8 cellular contexts compared by ENCODE assay signal in genomic region chr22:23533328-23533762, GRCh38. TPM values are rescaled to one million over a fixed set of nuclear protein-coding genes. Genes with fewer than 3 reads are reported as not detected.
A peak's percentile ranks its signal among the peaks of the same experiment; 100 is the strongest.
DNase-seq lines count a peak whose midpoint lies in the region; ATAC-seq and TF ChIP-seq lines count a peak whose summit lies in the region.

No MANE protein-coding gene starts in this region.

- peaks cover 3% of the 10 kb centered on the region for H3K27me3 Mint-ChIP-seq in activated CD8-positive, alpha-beta T cell treated with anti-CD3 and anti-CD28 coated beads for 36 hours

- H3K36me3 Mint-ChIP-seq in activated CD8-positive, alpha-beta T cell treated with anti-CD3 and anti-CD28 coated beads for 36 hours (ENCODE audit: low read depth): no peaks in the 10 kb centered on the region

- peaks cover 50% of the 10 kb centered on the region for H3K4me1 ChIP-seq in HUES64 (ENCODE audit: insufficient read depth, low read length)
- H3K4me1 ChIP-seq in ascending aorta: no peaks in the 10 kb centered on the region

- no peaks in the 10 kb centered on the region for H3K4me1 Mint-ChIP-seq in activated CD8-positive, alpha-beta T cell treated with anti-CD3 and anti-CD28 coated beads for 36 hours (ENCODE audit: low read depth)

- CTCF ChIA-PET in BJ (lab: Yijun Ruan, JAX): interaction anchor here (1.7 kb wide), 1 partner anchor 10 kb away, joined by 3 read pairs; no protein-coding TSS in a partner anchor
- CTCF ChIA-PET in activated CD8-positive, alpha-beta T cell treated with anti-CD3 and anti-CD28 coated beads for 36 hours (lab: Charles Lee): no interaction called here

- DNase-seq in BJ (ENCODE audit: low read depth): no peak
- peak; percentile 59 for DNase-seq in activated CD8-positive, alpha-beta T cell treated with anti-CD3 and anti-CD28 coated beads for 36 hours
- peak; percentile 81 for DNase-seq in iPS-NIHi11 (ENCODE audit: low spot score)
- DNase-seq in stimulated activated naive CD8-positive, alpha-beta T cell treated with anti-CD3 and anti-CD28 coated beads, Interleukin-15, Interleukin-2, amounts not matched to agents 100 U/mL and 50 U/mL, for 24 hours: peak; percentile 48
- no peak for DNase-seq in ascending aorta (ENCODE audit: low spot score in 2 of 2)
- DNase-seq in superior temporal gyrus (ENCODE audit: extremely low spot score): no peak
- no peak for DNase-seq in AML-193 (lab: John Stamatoyannopoulos, UW)

- H3K4me3 Mint-ChIP-seq in activated CD8-positive, alpha-beta T cell treated with anti-CD3 and anti-CD28 coated beads for 36 hours: no peak overlapping the region

- H3K9ac ChIP-seq in HUES64 (ENCODE audit: low read depth, low read length): peak overlapping the region; percentile 41; the same call in 1 of the 2 replicates

- WGBS in HUES64: 5% methylated on average over 9 of the region's 9 CpGs

- H3K27me3 ChIP-seq in BJ (ENCODE audit: control insufficient read depth, insufficient read depth, low read length) (peaks cover 2% of the 10 kb centered on the region; the same call in 1 of the 2 replicates), HUES64 (ENCODE audit: insufficient read depth, low read length) (peaks cover 14% of the 10 kb centered on the region; the same call in 1 of the 2 replicates), ascending aorta (no peaks in the 10 kb centered on the region)

- H3K4me3 ChIP-seq in BJ (ENCODE audit: low read depth, low read length) (no peak overlapping the region), HUES64 (ENCODE audit: low read length) (peak overlapping the region; percentile 24; the same call in 1 of the 2 replicates), ascending aorta (no peak overlapping the region)

- intact Hi-C loops in activated CD8-positive, alpha-beta T cell treated with anti-CD3 and anti-CD28 coated beads for 36 hours (cut with micrococcal nuclease): no loop called here
- intact Hi-C loops in ascending aorta (cut with DNase I): no loop called here

- TF ChIP-seq CTCF in BJ (IDR thresholded peaks at IDR 0.05; ENCODE audit: insufficient read depth, low read depth, low read length): peak; percentile 55
- peak; percentile 39 for TF ChIP-seq CTCF in activated CD8-positive, alpha-beta T cell treated with anti-CD3 and anti-CD28 coated beads for 36 hours (IDR thresholded peaks at IDR 0.05)
- TF ChIP-seq CTCF in ascending aorta (IDR thresholded peaks at IDR 0.05): peak in 1 of 3 experiments; percentile 7

- POLR2A ChIA-PET in BJ (lab: Charles Lee): no interaction called here
- POLR2A ChIA-PET in activated CD8-positive, alpha-beta T cell treated with anti-CD3 and anti-CD28 coated beads for 36 hours (lab: Charles Lee): interaction anchor here (0.7 kb wide), 1 partner anchor 169 kb away, joined by 3 read pairs; no protein-coding TSS in a partner anchor

- H3K27ac ChIP-seq in HUES64 (ENCODE audit: low read depth, low read length): peak overlapping the region; percentile 3; the same call in 1 of the 2 replicates
- H3K27ac ChIP-seq in ascending aorta: no peak overlapping the region

- H3K9me3 ChIP-seq in HUES64 (ENCODE audit: insufficient read depth, low read depth, low read length) (no peaks in the 10 kb centered on the region), ascending aorta (no peaks in the 10 kb centered on the region)

- ATAC-seq in activated CD8-positive, alpha-beta T cell treated with anti-CD3 and anti-CD28 coated beads for 36 hours: peak; percentile 86
- ATAC-seq in stimulated activated naive CD8-positive, alpha-beta T cell treated with anti-CD3 and anti-CD28 coated beads, Interleukin-15, Interleukin-2, amounts not matched to agents 100 U/mL and 50 U/mL, for 24 hours: no peak

- no peak overlapping the region for H3K27ac Mint-ChIP-seq in activated CD8-positive, alpha-beta T cell treated with anti-CD3 and anti-CD28 coated beads for 36 hours

- no peaks in the 10 kb centered on the region for H3K9me3 Mint-ChIP-seq in activated CD8-positive, alpha-beta T cell treated with anti-CD3 and anti-CD28 coated beads for 36 hours

- H3K36me3 ChIP-seq in BJ (ENCODE audit: control insufficient read depth, insufficient read depth, low read length): no peaks in the 10 kb centered on the region
- H3K36me3 ChIP-seq in HUES64 (ENCODE audit: insufficient read depth, low read length): no peaks in the 10 kb centered on the region
- H3K36me3 ChIP-seq in ascending aorta: no peaks in the 10 kb centered on the region

RNA-seq across cellular contexts. Expression of gene IGLL1, which starts 46.7 kb away (rescaled TPM):
- not detected in 2 replicates for polyA plus RNA-seq in BJ (2011; rRNA removed)
- not detected in 2 replicates for polyA minus RNA-seq in BJ (2011; rRNA and poly(A)+ RNA removed)
- not detected for polyA plus RNA-seq in HUES64 (2013, experiment 1 of 2)
- not detected for polyA plus RNA-seq in HUES64 (2013, experiment 2 of 2)
- total RNA-seq in activated CD8-positive, alpha-beta T cell treated with anti-CD3 and anti-CD28 coated beads for 36 hours: not detected
- total RNA-seq in ascending aorta: not detected

Comparison
In these comparisons a context has a peak if more than half of its experiments do, and no peak if none do; other contexts are left out.
1. DNase-seq: peak in activated CD8-positive, alpha-beta T cell treated with anti-CD3 and anti-CD28 coated beads for 36 hours (single experiment), iPS-NIHi11 (single experiment) and stimulated activated naive CD8-positive, alpha-beta T cell treated with anti-CD3 and anti-CD28 coated beads, Interleukin-15, Interleukin-2, amounts not matched to agents 100 U/mL and 50 U/mL, for 24 hours (single experiment); none in BJ (single experiment), ascending aorta (0 of 2), superior temporal gyrus (single experiment) and AML-193 (0 of 2).